Comparison of ENCODE assay signal across 25 cellular contexts in the genomic region with DNA sequence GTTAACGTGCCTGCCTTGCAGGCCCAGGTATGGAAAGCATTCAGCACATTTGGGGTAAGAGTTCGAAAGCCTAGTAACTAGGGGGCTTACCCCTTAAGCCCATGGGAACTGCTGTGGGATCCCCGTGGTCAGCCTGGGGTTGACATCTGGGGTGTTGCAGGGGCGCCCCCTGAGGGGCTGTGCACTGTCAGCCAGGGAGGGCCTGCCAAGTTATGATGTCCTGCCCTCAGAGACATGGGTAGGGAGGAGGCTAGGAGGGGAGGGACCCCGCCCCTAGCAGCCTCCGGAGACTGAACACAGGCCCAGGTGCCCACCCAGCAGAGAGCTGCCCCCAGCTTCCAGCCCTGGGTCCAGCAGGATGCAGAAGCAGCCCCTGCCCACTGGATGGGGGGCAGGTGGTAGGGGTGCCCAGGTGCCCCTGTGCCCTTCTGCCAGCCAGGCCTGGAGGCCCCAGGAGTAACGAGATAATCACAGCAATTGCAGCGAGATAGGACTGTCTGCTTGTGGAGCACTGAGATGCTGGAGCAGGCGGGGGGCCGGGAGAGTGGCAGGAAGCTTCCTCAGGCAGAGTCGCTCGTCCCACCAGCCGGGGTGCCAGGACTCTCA.
"Had no signal": no experiment of that assay in that cellular context is flagged by ENCODE, and none has a peak within 500 bp of the region (broad histone marks: within the 10 kb centered on the region; RNA-seq: fewer than 3 reads in every experiment).

No MANE protein-coding gene starts in this region.

- H3K27me3 Mint-ChIP-seq: activated CD4-positive, alpha-beta T cell treated with anti-CD3 and anti-CD28 coated beads, Interleukin-2, amount 10 ng/mL, durations not matched to agents 7 days and 5 days; activated T-cell treated with anti-CD3 and anti-CD28 coated beads, Interleukin-2, amount 50 U/mL, for 24 hours; activated T-helper 17 cell treated with anti-CD3 and anti-CD28 coated beads, Interleukin-2, amount 50 U/mL, for 72 hours had no signal

- H3K4me1 Mint-ChIP-seq: activated CD4-positive, alpha-beta T cell treated with anti-CD3 and anti-CD28 coated beads, Interleukin-2, amount 10 ng/mL, durations not matched to agents 7 days and 5 days; activated T-helper 17 cell treated with anti-CD3 and anti-CD28 coated beads, Interleukin-2, amount 50 U/mL, for 72 hours; naive B cell; neural crest cell had no signal

- H3K9me3 ChIP-seq: ascending aorta, lower lobe of right lung, thyroid gland had no signal

- H3K9me3 Mint-ChIP-seq: activated CD4-positive, alpha-beta T cell treated with anti-CD3 and anti-CD28 coated beads, Interleukin-2, amount 10 ng/mL, durations not matched to agents 7 days and 5 days; activated naive CD4-positive, alpha-beta T cell treated with anti-CD3 and anti-CD28 coated beads, Interleukin-2, amount 50 U/mL, for 72 hours; activated T-cell treated with anti-CD3 and anti-CD28 coated beads, Interleukin-2, amount 50 U/mL, for 24 hours; activated T-helper 17 cell treated with anti-CD3 and anti-CD28 coated beads, Interleukin-2, amount 50 U/mL, for 72 hours; naive B cell; neural crest cell had no signal

- H3K4me1 ChIP-seq: ascending aorta, lower lobe of right lung, thyroid gland had no signal

- H3K27me3 ChIP-seq: ascending aorta, thyroid gland had no signal

- H3K27ac ChIP-seq: ascending aorta, brain microvascular endothelial cell, lower lobe of right lung, thyroid gland, VCaP had no signal

- H3K27ac Mint-ChIP-seq: activated CD4-positive, alpha-beta T cell treated with anti-CD3 and anti-CD28 coated beads, Interleukin-2, amount 10 ng/mL, durations not matched to agents 7 days and 5 days; activated naive CD4-positive, alpha-beta T cell treated with anti-CD3 and anti-CD28 coated beads, Interleukin-2, amount 50 U/mL, for 72 hours; activated T-cell treated with anti-CD3 and anti-CD28 coated beads, Interleukin-2, amount 50 U/mL, for 24 hours; activated T-helper 17 cell treated with anti-CD3 and anti-CD28 coated beads, Interleukin-2, amount 50 U/mL, for 72 hours had no signal

- H3K36me3 Mint-ChIP-seq: activated naive CD4-positive, alpha-beta T cell treated with anti-CD3 and anti-CD28 coated beads, Interleukin-2, amount 50 U/mL, for 72 hours; naive B cell had no signal

- H3K36me3 ChIP-seq: ascending aorta, brain microvascular endothelial cell, lower lobe of right lung, thyroid gland had no signal

- ATAC-seq: activated T-helper 17 cell treated with anti-CD3 and anti-CD28 coated beads, Interleukin-2, amount 50 U/mL, for 72 hours; esophagus mucosa; left lobe of liver; lower lobe of right lung; sciatic nerve had no signal

- H3K4me3 Mint-ChIP-seq: activated CD4-positive, alpha-beta T cell treated with anti-CD3 and anti-CD28 coated beads, Interleukin-2, amount 10 ng/mL, durations not matched to agents 7 days and 5 days; activated T-cell treated with anti-CD3 and anti-CD28 coated beads, Interleukin-2, amount 50 U/mL, for 24 hours; activated T-helper 17 cell treated with anti-CD3 and anti-CD28 coated beads, Interleukin-2, amount 50 U/mL, for 72 hours; naive B cell; neural crest cell had no signal

- H3K4me3 ChIP-seq: ascending aorta, lower lobe of right lung, thyroid gland had no signal

- FAIRE-seq: colon, endothelial cell of umbilical vein, small intestine had no signal

- DNase-seq: activated CD4-positive, alpha-beta T cell treated with anti-CD3 and anti-CD28 coated beads, Interleukin-2, amount 10 ng/mL, durations not matched to agents 7 days and 5 days; activated CD4-positive, CD25-positive, alpha-beta regulatory T cell treated with anti-CD3 and anti-CD28 coated beads, Interleukin-2, amount 50 U/mL, for 72 hours; activated CD8-positive, alpha-beta memory T cell treated with anti-CD3 and anti-CD28 coated beads, Interleukin-2, amount 50 U/mL, for 4 hours; activated T-cell treated with anti-CD3 and anti-CD28 coated beads, Interleukin-2, amount 50 U/mL, for 24 hours; brain microvascular endothelial cell; central memory CD4-positive, alpha-beta T cell; effector memory CD4-positive, alpha-beta T cell; foreskin melanocyte; lower lobe of right lung; naive B cell; small intestine; stimulated activated CD4-positive, alpha-beta T cell treated with anti-CD3 and anti-CD28 coated beads, Interleukin-15, amount 100 ng/mL, for 24 hours; stimulated activated naive CD4-positive, alpha-beta T cell; substantia nigra; thyroid gland had no signal
